32 cellular contexts compared by ENCODE assay signal in genomic region chr7:159083001-159083697, GRCh38.
DNase-seq lines count a peak whose midpoint lies in the region; ATAC-seq and TF ChIP-seq lines count a peak whose summit lies in the region.
"Had no signal": no experiment of that assay in that cellular context is flagged by ENCODE, and none has a peak within 500 bp of the region (broad histone marks: within the 10 kb centered on the region; RNA-seq: fewer than 3 reads in every experiment).

No MANE protein-coding gene starts in this region.

- no peaks in the 10 kb centered on the region for H3K36me3 Mint-ChIP-seq in natural killer cell
- no peaks in the 10 kb centered on the region for H3K36me3 Mint-ChIP-seq in natural killer cell treated with Interleukin-12 subunit alpha and Interleukin-12 subunit beta and Interleukin-15 and Interleukin-18, amount 100 ng/mL, for 72 hours
- H3K36me3 Mint-ChIP-seq: activated CD8-positive, alpha-beta memory T cell treated with anti-CD3 and anti-CD28 coated beads, Interleukin-2, amount 10 ng/mL, durations not matched to agents 7 days and 5 days; activated naive CD4-positive, alpha-beta T cell treated with anti-CD3 and anti-CD28 coated beads, Interleukin-2, amount 50 U/mL, for 24 hours; brain; CD8-positive, alpha-beta memory T cell; mesothelial cell of epicardium; naive B cell had no signal

- WGBS in psoas muscle, 3 donors = 39 to 51% (median 46%) methylated on average over 13 of the region's 13 CpGs

- H3K4me1 ChIP-seq in psoas muscle = peaks cover 11% of the 10 kb centered on the region

- H3K27ac ChIP-seq in psoas muscle = no peak overlapping the region
- H3K27ac ChIP-seq: thoracic aorta had no signal

- H3K4me3 ChIP-seq in psoas muscle = no peak overlapping the region
- H3K4me3 ChIP-seq: thoracic aorta had no signal

- intact Hi-C loops in natural killer cell (cut with micrococcal nuclease) (no loop called here), left cardiac atrium (cut with DNase I) (no loop called here), psoas muscle (cut with DNase I) (no loop called here)

- H3K27me3 ChIP-seq in psoas muscle (ENCODE audit: insufficient read depth in 3 of 3, low read length in 2 of 3) = no peaks in the 10 kb centered on the region

- H3K27me3 Mint-ChIP-seq in natural killer cell (ENCODE audit: low read depth in 2 of 2) = peaks cover 5 to 14% of the 10 kb centered on the region in 2 donors
- peaks cover 0 to 11% of the 10 kb centered on the region in 2 donors for H3K27me3 Mint-ChIP-seq in natural killer cell treated with Interleukin-12 subunit alpha and Interleukin-12 subunit beta and Interleukin-15 and Interleukin-18, amount 100 ng/mL, for 72 hours
- H3K27me3 Mint-ChIP-seq: activated CD8-positive, alpha-beta memory T cell treated with anti-CD3 and anti-CD28 coated beads, Interleukin-2, amount 10 ng/mL, durations not matched to agents 7 days and 5 days had no signal

- no peak overlapping the region for H3K4me3 Mint-ChIP-seq in natural killer cell
- no peak overlapping the region for H3K4me3 Mint-ChIP-seq in natural killer cell treated with Interleukin-12 subunit alpha and Interleukin-12 subunit beta and Interleukin-15 and Interleukin-18, amount 100 ng/mL, for 72 hours
- H3K4me3 Mint-ChIP-seq: activated CD8-positive, alpha-beta memory T cell treated with anti-CD3 and anti-CD28 coated beads, Interleukin-2, amount 10 ng/mL, durations not matched to agents 7 days and 5 days; activated naive CD4-positive, alpha-beta T cell treated with anti-CD3 and anti-CD28 coated beads, Interleukin-2, amount 50 U/mL, for 24 hours; activated T-helper 1 cell treated with anti-CD3 and anti-CD28 coated beads, Interleukin-12 subunit alpha, Interleukin-12 subunit beta, Interleukin-2, Interleukin-4 antibody, amounts not matched to agents 30 ng/mL and 10 ng/mL and 1 ng/mL, durations not matched to agents 14 hours and 24 hours and 36 hours; B cell; brain; CD8-positive, alpha-beta memory T cell; mesothelial cell of epicardium; naive B cell; stimulated activated naive CD8-positive, alpha-beta T cell treated with anti-CD3 and anti-CD28 coated beads, Interleukin-15, Interleukin-2, amounts not matched to agents 100 ng/mL and 50 ng/mL, for 24 hours; T-helper 1 cell treated with Interleukin-12 subunit alpha and Interleukin-12 subunit beta and Interleukin-4 antibody, amounts not matched to agents 30 μg/mL and 1 μg/mL, for 36 hours had no signal

- ATAC-seq in natural killer cell = peak in 1 of 3 donors; percentile 10
- ATAC-seq in natural killer cell treated with Interleukin-12 subunit alpha and Interleukin-12 subunit beta and Interleukin-15 and Interleukin-18, amount 100 ng/mL, for 72 hours = no peak
- peak; percentile 68 to 84 for ATAC-seq in left cardiac atrium
- peak; percentile 75 to 98 (median 95) for ATAC-seq in psoas muscle
- no peak for ATAC-seq in HG03039 (IDR thresholded peaks at IDR 0.05; ENCODE audit: unreplicated experiment)
- ATAC-seq: activated CD8-positive, alpha-beta memory T cell treated with anti-CD3 and anti-CD28 coated beads, Interleukin-2, amount 10 ng/mL, durations not matched to agents 7 days and 5 days; PC-3; SK-N-SH treated with all-trans-retinoic acid at 6 μM for 48 hours had no signal

- peak; percentile 7 for DNase-seq in natural killer cell
- DNase-seq in natural killer cell treated with Interleukin-12 subunit alpha and Interleukin-12 subunit beta and Interleukin-15 and Interleukin-18, amount 100 ng/mL, for 72 hours (ENCODE audit: low spot score) = no peak
- no peak for DNase-seq in left cardiac atrium
- no peak for DNase-seq in psoas muscle
- no peak for DNase-seq in D341Med (ENCODE audit: low spot score)
- DNase-seq in hypothalamus (lab: John Stamatoyannopoulos, UW) = no peak
- DNase-seq in stimulated activated naive CD4-positive, alpha-beta T cell (lab: John Stamatoyannopoulos, UW) = no peak
- DNase-seq: activated CD4-positive, alpha-beta T cell treated with anti-CD3 and anti-CD28 coated beads, Interleukin-2, amount 50 U/mL, for 4 hours; activated CD8-positive, alpha-beta memory T cell treated with anti-CD3 and anti-CD28 coated beads, Interleukin-2, amount 10 ng/mL, durations not matched to agents 7 days and 5 days; amniotic stem cell; CD8-positive, alpha-beta memory T cell; cerebellar nuclear complex; DMS 273 treated with DMSO at 0.1 percent for 48 hours; EL; Karpas-422; naive B cell; NCI-H1417 treated with DMSO at 0.1 percent for 48 hours; NCI-H2081; NCI-H226; NCI-H526 treated with DMSO at 0.1 percent for 48 hours; PC-3; small intestine had no signal

- no peaks in the 10 kb centered on the region for H3K9me3 Mint-ChIP-seq in natural killer cell
- no peaks in the 10 kb centered on the region for H3K9me3 Mint-ChIP-seq in natural killer cell treated with Interleukin-12 subunit alpha and Interleukin-12 subunit beta and Interleukin-15 and Interleukin-18, amount 100 ng/mL, for 72 hours
- H3K9me3 Mint-ChIP-seq: activated naive CD4-positive, alpha-beta T cell treated with anti-CD3 and anti-CD28 coated beads, Interleukin-2, amount 50 U/mL, for 24 hours; activated T-helper 1 cell treated with anti-CD3 and anti-CD28 coated beads, Interleukin-12 subunit alpha, Interleukin-12 subunit beta, Interleukin-2, Interleukin-4 antibody, amounts not matched to agents 30 ng/mL and 10 ng/mL and 1 ng/mL, durations not matched to agents 14 hours and 24 hours and 36 hours; stimulated activated naive CD8-positive, alpha-beta T cell treated with anti-CD3 and anti-CD28 coated beads, Interleukin-15, Interleukin-2, amounts not matched to agents 100 ng/mL and 50 ng/mL, for 24 hours; T-helper 1 cell treated with Interleukin-12 subunit alpha and Interleukin-12 subunit beta and Interleukin-4 antibody, amounts not matched to agents 30 μg/mL and 1 μg/mL, for 36 hours had no signal

- TF ChIP-seq CTCF in natural killer cell (IDR thresholded peaks at IDR 0.05) (no peak), psoas muscle (IDR thresholded peaks at IDR 0.05) (no peak)

- no peak overlapping the region for H3K27ac Mint-ChIP-seq in natural killer cell
- H3K27ac Mint-ChIP-seq in natural killer cell treated with Interleukin-12 subunit alpha and Interleukin-12 subunit beta and Interleukin-15 and Interleukin-18, amount 100 ng/mL, for 72 hours = no peak overlapping the region
- H3K27ac Mint-ChIP-seq: activated CD8-positive, alpha-beta memory T cell treated with anti-CD3 and anti-CD28 coated beads, Interleukin-2, amount 10 ng/mL, durations not matched to agents 7 days and 5 days; activated naive CD4-positive, alpha-beta T cell treated with anti-CD3 and anti-CD28 coated beads, Interleukin-2, amount 50 U/mL, for 24 hours; activated T-helper 1 cell treated with anti-CD3 and anti-CD28 coated beads, Interleukin-12 subunit alpha, Interleukin-12 subunit beta, Interleukin-2, Interleukin-4 antibody, amounts not matched to agents 30 ng/mL and 10 ng/mL and 1 ng/mL, durations not matched to agents 14 hours and 24 hours and 36 hours; B cell; brain; mesothelial cell of epicardium; stimulated activated naive CD8-positive, alpha-beta T cell treated with anti-CD3 and anti-CD28 coated beads, Interleukin-15, Interleukin-2, amounts not matched to agents 100 ng/mL and 50 ng/mL, for 24 hours; T-helper 1 cell treated with Interleukin-12 subunit alpha and Interleukin-12 subunit beta and Interleukin-4 antibody, amounts not matched to agents 30 μg/mL and 1 μg/mL, for 36 hours had no signal

- H3K4me1 Mint-ChIP-seq in natural killer cell = peaks cover 0 to 12% of the 10 kb centered on the region in 2 donors
- H3K4me1 Mint-ChIP-seq in natural killer cell treated with Interleukin-12 subunit alpha and Interleukin-12 subunit beta and Interleukin-15 and Interleukin-18, amount 100 ng/mL, for 72 hours (ENCODE audit: low read depth in 2 of 2) = no peaks in the 10 kb centered on the region
- H3K4me1 Mint-ChIP-seq: activated CD8-positive, alpha-beta memory T cell treated with anti-CD3 and anti-CD28 coated beads, Interleukin-2, amount 10 ng/mL, durations not matched to agents 7 days and 5 days; activated naive CD4-positive, alpha-beta T cell treated with anti-CD3 and anti-CD28 coated beads, Interleukin-2, amount 50 U/mL, for 24 hours; B cell; brain; mesothelial cell of epicardium; naive B cell had no signal

- no peaks in the 10 kb centered on the region for H3K36me3 ChIP-seq in psoas muscle (ENCODE audit: insufficient read depth in 1 of 2, low read depth in 1 of 2)
- H3K36me3 ChIP-seq: thoracic aorta had no signal

- no peaks in the 10 kb centered on the region for H3K9me3 ChIP-seq in psoas muscle
- H3K9me3 ChIP-seq: thoracic aorta had no signal

Comparison
In these comparisons a context has a peak if more than half of its experiments do, and no peak if none do; other contexts are left out.
1. ATAC-seq: peak in left cardiac atrium (2 of 2) and psoas muscle (4 of 4); none in natural killer cell treated with Interleukin-12 subunit alpha and Interleukin-12 subunit beta and Interleukin-15 and Interleukin-18, amount 100 ng/mL, for 72 hours (0 of 2) and HG03039 (single experiment).